In the genomic region with DNA sequence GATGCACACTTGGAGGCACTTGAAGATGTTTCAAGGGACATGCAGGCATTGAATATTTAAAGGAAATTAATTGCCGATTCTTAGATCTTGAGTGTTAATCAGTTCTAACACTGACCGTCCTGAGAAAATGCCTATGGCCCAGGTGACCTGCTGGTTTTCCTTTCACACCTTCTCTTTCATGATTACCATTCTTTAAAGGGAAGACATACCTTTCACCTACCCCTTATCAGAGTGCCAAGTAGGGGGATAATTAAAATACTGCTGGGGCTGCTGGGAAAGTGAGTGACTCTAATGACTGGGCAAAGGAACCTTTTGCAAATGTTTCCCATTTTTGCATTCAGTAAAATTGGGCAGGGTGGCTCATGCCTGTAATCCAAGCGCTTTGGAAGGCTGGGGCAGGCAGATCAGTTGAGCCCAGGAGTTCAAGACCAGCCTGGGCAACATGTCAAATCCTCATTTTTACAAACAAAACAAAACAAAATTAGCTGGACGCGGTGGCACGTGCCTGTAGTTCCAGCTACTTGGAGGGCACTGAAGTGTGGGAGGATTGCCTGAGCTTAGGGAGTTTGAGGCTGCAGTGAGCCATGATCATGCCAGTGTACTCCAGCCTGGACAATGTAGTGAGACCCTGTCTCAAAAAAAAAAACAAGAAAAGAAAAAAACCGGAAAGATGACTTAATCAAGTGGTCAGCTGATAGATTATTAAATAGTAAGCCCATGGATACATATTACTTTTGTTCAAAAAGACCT, we compare ENCODE assay signal across 27 cellular contexts. TPM values are rescaled to one million over a fixed set of nuclear protein-coding genes. Genes with fewer than 3 reads are reported as not detected.
DNase-seq lines count a peak whose midpoint lies in the region; ATAC-seq and TF ChIP-seq lines count a peak whose summit lies in the region.
"Had no signal": no experiment of that assay in that cellular context is flagged by ENCODE, and none has a peak within 500 bp of the region (broad histone marks: within the 10 kb centered on the region; RNA-seq: fewer than 3 reads in every experiment).

No MANE protein-coding gene starts in this region.

- peaks cover 19% of the 10 kb centered on the region for H3K27me3 ChIP-seq in endodermal cell (ENCODE audit: control insufficient read depth, insufficient read depth, low read length, poor library complexity, severe bottlenecking)
- no peaks in the 10 kb centered on the region for H3K27me3 ChIP-seq in mammary epithelial cell (ENCODE audit: insufficient read depth, low read length)
- H3K27me3 ChIP-seq: adrenal gland, breast epithelium, gastroesophageal sphincter, neutrophil, upper lobe of right lung had no signal

- no peaks in the 10 kb centered on the region for H3K27me3 Mint-ChIP-seq in activated T-cell treated with anti-CD3 and anti-CD28 coated beads, Interleukin-2, amount 50 U/mL, for 24 hours
- H3K27me3 Mint-ChIP-seq in activated T-cell treated with anti-CD3 and anti-CD28 coated beads, Interleukin-2, amount 50 U/mL, for 72 hours (ENCODE audit: low read depth): no peaks in the 10 kb centered on the region
- no peaks in the 10 kb centered on the region for H3K27me3 Mint-ChIP-seq in T-helper 17 cell
- peaks cover 30% of the 10 kb centered on the region for H3K27me3 Mint-ChIP-seq in endodermal cell (ENCODE audit: insufficient read depth)
- H3K27me3 Mint-ChIP-seq in stimulated activated memory B cell treated with anti-CD40 and anti-IgM and Interleukin-4, amounts not matched to agents 10 μg/mL and 1 μg/mL and 100 μg/mL, for 72 hours: no peaks in the 10 kb centered on the region

- TF ChIP-seq CTCF in endodermal cell (conservative IDR thresholded peaks at IDR 0.05) (no peak), mammary epithelial cell (conservative IDR thresholded peaks at IDR 0.05 in 1 of 2, IDR thresholded peaks at IDR 0.05 in 1 of 2; ENCODE audit: extremely low read depth in 1 of 2, insufficient read depth in 1 of 2, low read depth in 1 of 2, low read length in 2 of 2) (no peak)

- H3K79me2 ChIP-seq in mammary epithelial cell (ENCODE audit: insufficient read depth, low read length): peaks cover 20% of the 10 kb centered on the region

- 82 to 93% methylated on average over 3 to 7 of the region's 7 CpGs for WGBS in endodermal cell (ENCODE audit: insufficient coverage in 1 of 2, insufficient read length in 1 of 2), 2 experiments
- WGBS in mammary epithelial cell (ENCODE audit: low coverage, missing lambda C conversion rate): 96% methylated on average over 6 of the region's 7 CpGs

- H4K20me1 ChIP-seq in mammary epithelial cell (ENCODE audit: insufficient read depth, low read length): no peaks in the 10 kb centered on the region

- H3K36me3 ChIP-seq in endodermal cell (ENCODE audit: control insufficient read depth, insufficient read depth, low read length) (no peaks in the 10 kb centered on the region), mammary epithelial cell (ENCODE audit: insufficient read depth, low read length) (no peaks in the 10 kb centered on the region)
- H3K36me3 ChIP-seq: adrenal gland, breast epithelium, gastroesophageal sphincter, prostate gland, upper lobe of right lung, WERI-Rb-1 had no signal

- peaks cover 83% of the 10 kb centered on the region for H3K36me3 Mint-ChIP-seq in activated T-cell treated with anti-CD3 and anti-CD28 coated beads, Interleukin-2, amount 50 U/mL, for 24 hours (ENCODE audit: low read depth)
- peaks cover 9 to 24% of the 10 kb centered on the region in 2 donors for H3K36me3 Mint-ChIP-seq in activated T-cell treated with anti-CD3 and anti-CD28 coated beads, Interleukin-2, amount 50 U/mL, for 72 hours (ENCODE audit: insufficient read depth in 2 of 2)
- peaks cover 12% of the 10 kb centered on the region for H3K36me3 Mint-ChIP-seq in T-helper 17 cell (ENCODE audit: low read depth)
- H3K36me3 Mint-ChIP-seq in endodermal cell (ENCODE audit: low read depth): peaks cover 5% of the 10 kb centered on the region
- peaks cover 66% of the 10 kb centered on the region for H3K36me3 Mint-ChIP-seq in stimulated activated memory B cell treated with anti-CD40 and anti-IgM and Interleukin-4, amounts not matched to agents 10 μg/mL and 1 μg/mL and 100 μg/mL, for 72 hours

- H3K4me3 ChIP-seq in endodermal cell (ENCODE audit: low read length) (no peak overlapping the region), mammary epithelial cell (replicated peaks in 1 of 3; ENCODE audit: insufficient read depth in 1 of 3, low read depth in 2 of 3, low read length in 3 of 3) (no peak overlapping the region)
- H3K4me3 ChIP-seq: adrenal gland, breast epithelium, gastroesophageal sphincter, prostate gland, upper lobe of right lung had no signal

- H3K9ac ChIP-seq in endodermal cell (ENCODE audit: extremely low read depth, low read length, poor library complexity, severe bottlenecking): no peak overlapping the region
- H3K9ac ChIP-seq in mammary epithelial cell (ENCODE audit: insufficient read depth, low read length): no peak overlapping the region

- no peak for DNase-seq in activated T-cell treated with anti-CD3 and anti-CD28 coated beads, Interleukin-2, amount 50 U/mL, for 24 hours
- DNase-seq in activated T-cell treated with anti-CD3 and anti-CD28 coated beads, Interleukin-2, amount 50 U/mL, for 72 hours: no peak
- DNase-seq in T-helper 17 cell: no peak
- DNase-seq in endodermal cell: peak; percentile 65
- DNase-seq in mammary epithelial cell: no peak
- DNase-seq in effector CD8-positive, alpha-beta T cell (lab: John Stamatoyannopoulos, UW): no peak
- DNase-seq: activated CD8-positive, alpha-beta memory T cell treated with anti-CD3 and anti-CD28 coated beads, Interleukin-2, amount 50 U/mL, for 4 hours; adrenal gland; AML-193; COR-L47; DMS79; HCEC 1CT; islet precursor cell; NCI-H2029; NCI-H2227 treated with DMSO at 0.1 percent for 48 hours; NCI-H774; stimulated activated CD8-positive, alpha-beta memory T cell treated with anti-CD3 and anti-CD28 coated beads, Interleukin-4, amount 100 ng/mL, for 48 hours; upper lobe of right lung; WERI-Rb-1 had no signal

- in situ Hi-C loops in mammary epithelial cell (cut with MboI; ENCODE audit: low sequenced_read_pairs in 2 of 2): no loop called here

- H3K4me1 Mint-ChIP-seq in activated T-cell treated with anti-CD3 and anti-CD28 coated beads, Interleukin-2, amount 50 U/mL, for 24 hours (ENCODE audit: low read depth): peaks cover 87% of the 10 kb centered on the region
- peaks cover 86% of the 10 kb centered on the region for H3K4me1 Mint-ChIP-seq in activated T-cell treated with anti-CD3 and anti-CD28 coated beads, Interleukin-2, amount 50 U/mL, for 72 hours (ENCODE audit: low read depth)
- peaks cover 56% of the 10 kb centered on the region for H3K4me1 Mint-ChIP-seq in T-helper 17 cell
- H3K4me1 Mint-ChIP-seq in endodermal cell: peaks cover 19% of the 10 kb centered on the region
- peaks cover 89% of the 10 kb centered on the region for H3K4me1 Mint-ChIP-seq in stimulated activated memory B cell treated with anti-CD40 and anti-IgM and Interleukin-4, amounts not matched to agents 10 μg/mL and 1 μg/mL and 100 μg/mL, for 72 hours

- no peak for ATAC-seq in activated T-cell treated with anti-CD3 and anti-CD28 coated beads, Interleukin-2, amount 50 U/mL, for 72 hours (replicated peaks in 1 of 2)
- ATAC-seq in T-helper 17 cell (no peak), GM18858 (IDR thresholded peaks at IDR 0.05; ENCODE audit: unreplicated experiment) (no peak)
- ATAC-seq in stimulated activated memory B cell treated with anti-CD40 and anti-IgM and Interleukin-4, amounts not matched to agents 10 μg/mL and 1 μg/mL and 100 μg/mL, for 72 hours: no peak
- ATAC-seq: gastroesophageal sphincter, SK-N-SH treated with all-trans-retinoic acid at 6 μM for 48 hours, upper lobe of right lung had no signal

- no peak overlapping the region for H3K4me3 Mint-ChIP-seq in activated T-cell treated with anti-CD3 and anti-CD28 coated beads, Interleukin-2, amount 50 U/mL, for 24 hours
- no peak overlapping the region for H3K4me3 Mint-ChIP-seq in activated T-cell treated with anti-CD3 and anti-CD28 coated beads, Interleukin-2, amount 50 U/mL, for 72 hours
- H3K4me3 Mint-ChIP-seq in T-helper 17 cell (no peak overlapping the region), endodermal cell (no peak overlapping the region)
- H3K4me3 Mint-ChIP-seq in stimulated activated memory B cell treated with anti-CD40 and anti-IgM and Interleukin-4, amounts not matched to agents 10 μg/mL and 1 μg/mL and 100 μg/mL, for 72 hours: peak overlapping the region; percentile 16
- H3K4me3 Mint-ChIP-seq: T-helper 2 cell treated with Interferon-gamma antibody and Interleukin-4, amounts not matched to agents 5 μg/mL and 100 μg/mL, for 36 hours had no signal

- peak overlapping the region; percentile 78 for H3K27ac Mint-ChIP-seq in activated T-cell treated with anti-CD3 and anti-CD28 coated beads, Interleukin-2, amount 50 U/mL, for 24 hours
- no peak overlapping the region for H3K27ac Mint-ChIP-seq in activated T-cell treated with anti-CD3 and anti-CD28 coated beads, Interleukin-2, amount 50 U/mL, for 72 hours
- H3K27ac Mint-ChIP-seq in T-helper 17 cell: peak overlapping the region; percentile 27
- H3K27ac Mint-ChIP-seq in endodermal cell: no peak overlapping the region
- H3K27ac Mint-ChIP-seq in stimulated activated memory B cell treated with anti-CD40 and anti-IgM and Interleukin-4, amounts not matched to agents 10 μg/mL and 1 μg/mL and 100 μg/mL, for 72 hours: peak overlapping the region; percentile 70
- H3K27ac Mint-ChIP-seq: T-helper 2 cell treated with Interferon-gamma antibody and Interleukin-4, amounts not matched to agents 5 μg/mL and 100 μg/mL, for 36 hours had no signal

- BruUV-seq in mammary epithelial cell (replicated peaks; lab: Mats Ljungman, UMichigan): no TSS peak

- intact Hi-C loops in mammary epithelial cell (cut with micrococcal nuclease): no loop called here

- H3K4me2 ChIP-seq in mammary epithelial cell (ENCODE audit: insufficient read depth, low read depth, low read length): no peak overlapping the region

- H3K27ac ChIP-seq in endodermal cell (ENCODE audit: low read depth, low read length) (no peak overlapping the region), mammary epithelial cell (ENCODE audit: insufficient read depth, low read depth, low read length) (no peak overlapping the region)
- H3K27ac ChIP-seq: adrenal gland, breast epithelium, gastroesophageal sphincter, neutrophil, prostate gland, upper lobe of right lung, WERI-Rb-1 had no signal

- no peaks in the 10 kb centered on the region for H3K9me3 Mint-ChIP-seq in activated T-cell treated with anti-CD3 and anti-CD28 coated beads, Interleukin-2, amount 50 U/mL, for 24 hours
- peaks cover 0 to 2% of the 10 kb centered on the region in 2 donors for H3K9me3 Mint-ChIP-seq in activated T-cell treated with anti-CD3 and anti-CD28 coated beads, Interleukin-2, amount 50 U/mL, for 72 hours
- H3K9me3 Mint-ChIP-seq in endodermal cell: peaks cover 12% of the 10 kb centered on the region
- no peaks in the 10 kb centered on the region for H3K9me3 Mint-ChIP-seq in stimulated activated memory B cell treated with anti-CD40 and anti-IgM and Interleukin-4, amounts not matched to agents 10 μg/mL and 1 μg/mL and 100 μg/mL, for 72 hours
- H3K9me3 Mint-ChIP-seq: T-helper 2 cell treated with Interferon-gamma antibody and Interleukin-4, amounts not matched to agents 5 μg/mL and 100 μg/mL, for 36 hours had no signal

- H3K4me1 ChIP-seq in endodermal cell (ENCODE audit: control insufficient read depth, insufficient read depth, low read length) (no peaks in the 10 kb centered on the region), mammary epithelial cell (ENCODE audit: insufficient read depth, low read length) (peaks cover 16% of the 10 kb centered on the region)
- H3K4me1 ChIP-seq: breast epithelium had no signal

- CTCF ChIA-PET in mammary epithelial cell (lab: Charles Lee; ENCODE audit: low non-redundant PET): no interaction called here

- dilution Hi-C loops in mammary epithelial cell (cut with HindIII; ENCODE audit: low sequenced_read_pairs): no loop called here

- no peak overlapping the region for H2AFZ ChIP-seq in mammary epithelial cell (ENCODE audit: low read depth, low read length)

- H3K9me3 ChIP-seq in T-helper 17 cell (ENCODE audit: control insufficient read depth, low read length, poor library complexity, severe bottlenecking): no peaks in the 10 kb centered on the region
- peaks cover 6% of the 10 kb centered on the region for H3K9me3 ChIP-seq in endodermal cell (ENCODE audit: control insufficient read depth, low read length)
- H3K9me3 ChIP-seq in mammary epithelial cell (replicated peaks; ENCODE audit: insufficient read depth, low read length): no peaks in the 10 kb centered on the region
- H3K9me3 ChIP-seq: adrenal gland, breast epithelium, gastroesophageal sphincter, neutrophil, prostate gland, upper lobe of right lung had no signal

RNA-seq across cellular contexts. Expression of gene TMEM131L, which starts 44.3 kb away (rescaled TPM):
- 10 to 100 TPM; 32.7 to 44.4 TPM for total RNA-seq in activated T-cell treated with anti-CD3 and anti-CD28 coated beads, Interleukin-2, amount 50 U/mL, for 72 hours
- total RNA-seq in T-helper 17 cell (10 to 100 TPM; 83.8 to 92.7 TPM), endodermal cell (10 to 100 TPM in 1 of 2 donors, 1 to 10 TPM in 1; 6.2 to 10.8 TPM), mammary epithelial cell (10 to 100 TPM; 17.4 to 33.8 TPM)
- 22.2 TPM for polyA plus RNA-seq in endodermal cell (2013, experiment 1 of 2)
- 19.4 TPM for polyA plus RNA-seq in endodermal cell (2013, experiment 2 of 2)
- polyA plus RNA-seq in mammary epithelial cell: 8.6 TPM
- 24.3 TPM for polyA minus RNA-seq in mammary epithelial cell

Comparison
In these comparisons a context has a peak if more than half of its experiments do, and no peak if none do; other contexts are left out.
1. H3K27ac Mint-ChIP-seq: peak in activated T-cell treated with anti-CD3 and anti-CD28 coated beads, Interleukin-2, amount 50 U/mL, for 24 hours (single experiment), T-helper 17 cell (single experiment) and stimulated activated memory B cell treated with anti-CD40 and anti-IgM and Interleukin-4, amounts not matched to agents 10 μg/mL and 1 μg/mL and 100 μg/mL, for 72 hours (single experiment); none in activated T-cell treated with anti-CD3 and anti-CD28 coated beads, Interleukin-2, amount 50 U/mL, for 72 hours (single experiment) and endodermal cell (single experiment).